Comparison of ENCODE assay signal across 5 cellular contexts in the genomic region with DNA sequence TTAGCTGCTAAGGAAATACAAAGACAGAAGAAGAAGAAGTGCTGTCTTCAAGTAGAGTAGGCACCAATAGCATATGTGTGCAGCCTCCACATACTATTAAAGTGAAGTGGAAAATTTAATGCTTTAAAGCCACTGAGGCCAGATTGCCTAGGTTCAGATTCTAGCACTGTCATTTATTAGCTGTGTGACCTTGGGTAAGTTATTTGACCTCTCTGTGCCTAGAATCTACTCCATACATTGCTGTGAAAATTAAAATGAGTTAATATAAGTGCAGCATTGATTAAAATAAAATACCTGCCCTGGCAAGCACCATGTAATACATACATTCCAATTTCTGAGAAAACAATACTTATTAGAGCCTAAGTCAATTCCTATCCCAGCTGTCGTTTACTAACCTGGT.
"Had no signal": no experiment of that assay in that cellular context is flagged by ENCODE, and none has a peak within 500 bp of the region (broad histone marks: within the 10 kb centered on the region; RNA-seq: fewer than 3 reads in every experiment).

No MANE protein-coding gene starts in this region.

- H3K36me3 ChIP-seq: HAP-1 had no signal

- H3K4me1 Mint-ChIP-seq: IgD-negative memory B cell had no signal

- H3K4me3 ChIP-seq: HAP-1 had no signal

- DNase-seq: GOT3, KG1 had no signal

- FAIRE-seq: HTR-8/SVneo had no signal

- H3K9me3 Mint-ChIP-seq: IgD-negative memory B cell had no signal

- H3K9me3 ChIP-seq: HAP-1 had no signal

- H3K27me3 Mint-ChIP-seq: IgD-negative memory B cell had no signal

- H3K27ac Mint-ChIP-seq: IgD-negative memory B cell had no signal

- H3K4me3 Mint-ChIP-seq: IgD-negative memory B cell had no signal
